Comparison of ENCODE assay signal across 1 cellular context in the genomic region with DNA sequence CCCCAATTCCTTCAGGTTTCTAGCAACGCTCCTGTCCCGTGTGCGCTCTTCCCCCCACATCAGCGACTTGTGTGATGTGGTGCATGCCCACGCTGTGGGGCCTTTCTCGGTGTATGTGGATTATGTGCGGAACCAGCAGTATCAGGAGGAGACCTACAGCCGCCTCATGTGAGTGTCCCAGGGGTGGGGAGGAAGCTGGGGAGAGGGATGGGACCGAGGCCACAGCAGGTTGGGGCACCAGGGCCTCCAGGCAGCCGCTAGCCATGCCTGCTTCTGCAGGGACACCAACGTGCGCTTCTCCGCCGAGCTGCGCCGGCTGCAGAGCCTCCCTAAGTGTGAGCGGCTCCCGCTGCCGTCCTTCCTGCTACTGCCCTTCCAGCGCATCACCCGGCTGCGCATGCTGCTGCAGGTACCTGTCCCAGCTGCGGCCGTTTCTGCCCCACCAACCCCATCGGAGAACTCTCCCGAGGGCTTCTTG.
TF ChIP-seq lines count a peak whose summit lies in the region.

No MANE protein-coding gene starts in this region.

TF ChIP-seq in WTC11, 78 proteins besides CTCF, POLR2A, EP300 and RAD21:
- TF ChIP-seq, protein P1, sequence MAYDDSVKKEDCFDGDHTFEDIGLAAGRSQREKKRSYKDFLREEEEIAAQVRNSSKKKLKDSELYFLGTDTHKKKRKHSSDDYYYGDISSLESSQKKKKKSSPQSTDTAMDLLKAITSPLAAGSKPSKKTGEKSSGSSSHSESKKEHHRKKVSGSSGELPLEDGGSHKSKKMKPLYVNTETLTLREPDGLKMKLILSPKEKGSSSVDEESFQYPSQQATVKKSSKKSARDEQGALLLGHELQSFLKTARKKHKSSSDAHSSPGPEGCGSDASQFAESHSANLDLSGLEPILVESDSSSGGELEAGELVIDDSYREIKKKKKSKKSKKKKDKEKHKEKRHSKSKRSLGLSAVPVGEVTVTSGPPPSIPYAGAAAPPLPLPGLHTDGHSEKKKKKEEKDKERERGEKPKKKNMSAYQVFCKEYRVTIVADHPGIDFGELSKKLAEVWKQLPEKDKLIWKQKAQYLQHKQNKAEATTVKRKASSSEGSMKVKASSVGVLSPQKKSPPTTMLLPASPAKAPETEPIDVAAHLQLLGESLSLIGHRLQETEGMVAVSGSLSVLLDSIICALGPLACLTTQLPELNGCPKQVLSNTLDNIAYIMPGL (CRISPR knock-in tag; IDR thresholded peaks at IDR 0.05): peak; percentile 88
- TF ChIP-seq ZNF138 (CRISPR knock-in tag; conservative IDR thresholded peaks at IDR 0.05) (peak; percentile 83; the same call in 1 of the 2 replicates), KAT7 (CRISPR knock-in tag; IDR thresholded peaks at IDR 0.05; ENCODE audit: borderline replicate concordance) (no peak), USF2 (CRISPR knock-in tag; IDR thresholded peaks at IDR 0.05) (0 out of 2 replicates have a peak, but pooled peaks have one; percentile 27)
